ENCODE assay signal across 14 cellular contexts in genomic region chr10:86782691-86783418, GRCh38. TPM values are rescaled to one million over a fixed set of nuclear protein-coding genes. Genes with fewer than 3 reads are reported as not detected.
DNase-seq lines count a peak whose midpoint lies in the region; ATAC-seq, FAIRE-seq and TF ChIP-seq lines count a peak whose summit lies in the region.
"Had no signal": no experiment of that assay in that cellular context is flagged by ENCODE, and none has a peak within 500 bp of the region (broad histone marks: within the 10 kb centered on the region; RNA-seq: fewer than 3 reads in every experiment).

No MANE protein-coding gene starts in this region.

- ATAC-seq in Right ventricle myocardium inferior = peak; percentile 64
- peak; percentile 81 for ATAC-seq in HG02759 (IDR thresholded peaks at IDR 0.05; ENCODE audit: unreplicated experiment)

- H3K36me3 ChIP-seq in adipocyte (ENCODE audit: control insufficient read depth, insufficient read depth, low read length, severe bottlenecking) (no peaks in the 10 kb centered on the region), tibial artery (no peaks in the 10 kb centered on the region), SK-N-SH (replicated peaks in 1 of 2; ENCODE audit: control insufficient read depth in 1 of 2, insufficient read depth in 2 of 2, low read length in 1 of 2) (peaks cover 0 to 12% of the 10 kb centered on the region in 2 experiments)
- H3K36me3 ChIP-seq: cardiac muscle cell had no signal

- POLR2A ChIA-PET in SK-N-SH (lab: Yijun Ruan, JAX) = interaction anchor here (0.6 kb wide), 1 partner anchor 35 kb away, joined by 3 read pairs; no protein-coding TSS in a partner anchor

- no peak for TF ChIP-seq RAD21 in SK-N-SH (IDR thresholded peaks at IDR 0.05; ENCODE audit: low read length)

- TF ChIP-seq EP300 in SK-N-SH (IDR thresholded peaks at IDR 0.05; ENCODE audit: borderline replicate concordance in 1 of 2, low read depth in 1 of 2, low read length in 1 of 2) = no peak

- peaks cover 57% of the 10 kb centered on the region for H3K4me1 ChIP-seq in adipocyte (ENCODE audit: control insufficient read depth, insufficient read depth, low read length)
- peaks cover 0 to 84% (median 32%) of the 10 kb centered on the region in 4 donors for H3K4me1 ChIP-seq in tibial artery
- H3K4me1 ChIP-seq in SK-N-SH (ENCODE audit: control insufficient read depth in 1 of 2, insufficient read depth in 2 of 2, low read depth in 1 of 2, low read length in 1 of 2) = peaks cover 0 to 4% of the 10 kb centered on the region in 2 experiments; a peak in 2 of 4 replicates

- WGBS in SK-N-SH (ENCODE audit: low lambda C conversion rate) = 93% methylated on average over 1 of the region's 1 CpG

- no peaks in the 10 kb centered on the region for H3K9me2 ChIP-seq in SK-N-SH

- no peak overlapping the region for H2AFZ ChIP-seq in SK-N-SH (ENCODE audit: low read depth)

- H3K4me3 ChIP-seq in adipocyte (ENCODE audit: low read length) (peak overlapping the region; percentile 16), tibial artery (no peak overlapping the region), SK-N-SH (ENCODE audit: low read depth in 2 of 2, low read length in 1 of 2) (no peak overlapping the region)
- H3K4me3 ChIP-seq: cardiac muscle cell had no signal

- CTCF ChIA-PET in SK-N-SH (lab: Yijun Ruan, JAX) = no interaction called here

- H3K79me2 ChIP-seq in SK-N-SH (ENCODE audit: insufficient read depth) = peaks cover 100% of the 10 kb centered on the region

- H3K9me3 ChIP-seq in adipocyte (ENCODE audit: control insufficient read depth, low read length) = no peaks in the 10 kb centered on the region
- no peaks in the 10 kb centered on the region for H3K9me3 ChIP-seq in tibial artery
- H3K9me3 ChIP-seq in SK-N-SH = no peaks in the 10 kb centered on the region

- no peak overlapping the region for H3K4me2 ChIP-seq in SK-N-SH

- no peak for TF ChIP-seq CTCF in tibial artery (IDR thresholded peaks at IDR 0.05)
- TF ChIP-seq CTCF in SK-N-SH (IDR thresholded peaks at IDR 0.05) = no peak

- no peak overlapping the region for H3K9ac ChIP-seq in adipocyte (ENCODE audit: low read length)
- H3K9ac ChIP-seq in SK-N-SH = no peak overlapping the region

- H3F3A ChIP-seq in SK-N-SH (replicated peaks; ENCODE audit: insufficient read depth) = no peaks in the 10 kb centered on the region

- intact Hi-C loops in Right ventricle myocardium inferior (cut with DNase I) = no loop called here
- intact Hi-C loops in cardiac septum (cut with DNase I) = no loop called here
- intact Hi-C loops in tibial artery (cut with DNase I; ENCODE audit: low total_unique reads) = no loop called here

- peaks cover 53% of the 10 kb centered on the region for H4K20me1 ChIP-seq in SK-N-SH (ENCODE audit: insufficient read depth)

- H3K27me3 ChIP-seq in adipocyte (replicated peaks; ENCODE audit: control insufficient read depth, insufficient read depth, low read length) = no peaks in the 10 kb centered on the region
- no peaks in the 10 kb centered on the region for H3K27me3 ChIP-seq in tibial artery
- H3K27me3 ChIP-seq in SK-N-SH (ENCODE audit: insufficient read depth) = no peaks in the 10 kb centered on the region
- H3K27me3 ChIP-seq: cardiac muscle cell had no signal

- FAIRE-seq in RCC 7860 (lab: Jason Lieb, UNC) = no peak

- H3K27ac ChIP-seq in tibial artery = peak overlapping the region; percentile 3 to 27
- no peak overlapping the region for H3K27ac ChIP-seq in SK-N-SH (ENCODE audit: low read depth in 2 of 2, low read length in 1 of 2)
- H3K27ac ChIP-seq: cardiac muscle cell had no signal

- no peak for DNase-seq in Right ventricle myocardium inferior (ENCODE audit: missing footprints)
- no peak for DNase-seq in cardiac septum (ENCODE audit: low spot score)
- no peak for DNase-seq in adipocyte (ENCODE audit: low read depth)
- no peak for DNase-seq in tibial artery
- DNase-seq in OCI-M1 (lab: John Stamatoyannopoulos, UW) = no peak
- no peak for DNase-seq in SK-N-SH
- no peak for DNase-seq in RCC 7860 (ENCODE audit: low spot score)
- DNase-seq: 8988T; activated CD4-positive, alpha-beta T cell treated with anti-CD3 and anti-CD28 coated beads for 4 hours; NCI-H187; stimulated activated naive CD4-positive, alpha-beta T cell; SW 1271 had no signal

TF ChIP-seq in SK-N-SH, 30 proteins besides CTCF, POLR2A, EP300 and RAD21:
- TF ChIP-seq, protein P1, sequence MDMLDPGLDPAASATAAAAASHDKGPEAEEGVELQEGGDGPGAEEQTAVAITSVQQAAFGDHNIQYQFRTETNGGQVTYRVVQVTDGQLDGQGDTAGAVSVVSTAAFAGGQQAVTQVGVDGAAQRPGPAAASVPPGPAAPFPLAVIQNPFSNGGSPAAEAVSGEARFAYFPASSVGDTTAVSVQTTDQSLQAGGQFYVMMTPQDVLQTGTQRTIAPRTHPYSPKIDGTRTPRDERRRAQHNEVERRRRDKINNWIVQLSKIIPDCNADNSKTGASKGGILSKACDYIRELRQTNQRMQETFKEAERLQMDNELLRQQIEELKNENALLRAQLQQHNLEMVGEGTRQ (IDR thresholded peaks at IDR 0.05; ENCODE audit: borderline replicate concordance, low read depth, low read length) = no peak
- no peak for TF ChIP-seq TCF12 (IDR thresholded peaks at IDR 0.05)
- TF ChIP-seq SIN3A (IDR thresholded peaks at IDR 0.05; ENCODE audit: borderline replicate concordance, low read depth, low read length) = no peak

RNA-seq across cellular contexts. Expression of gene BMPR1A, which starts 26.4 kb away (rescaled TPM):
- total RNA-seq in Right ventricle myocardium inferior (53.2 TPM), cardiac septum (60.0 TPM)
- polyA plus RNA-seq in SK-N-SH (2012; rRNA removed) = 12.7 and 20.1 TPM in 2 replicates
- polyA plus RNA-seq in SK-N-SH (2012; cell fraction: cytosol; rRNA removed) = 19.2 and 19.7 TPM in 2 replicates
- 5.9 and 13.3 TPM in 2 replicates for polyA plus RNA-seq in SK-N-SH (2012; cell fraction: nucleus; rRNA removed)

Comparison
In these comparisons a context has a peak if more than half of its experiments do, and no peak if none do; other contexts are left out.
1. H3K27ac ChIP-seq: peak in tibial artery (2 of 2); none in SK-N-SH (0 of 2).